ENCODE assay signal across 8 cellular contexts in genomic region chr2:55418072-55418471, GRCh38. TPM values are rescaled to one million over a fixed set of nuclear protein-coding genes. Genes with fewer than 3 reads are reported as not detected.
A peak's percentile ranks its signal among the peaks of the same experiment; 100 is the strongest.
DNase-seq lines count a peak whose midpoint lies in the region; ATAC-seq, FAIRE-seq and TF ChIP-seq lines count a peak whose summit lies in the region.

No MANE protein-coding gene starts in this region.

- peaks cover 8% of the 10 kb centered on the region for H3K36me3 Mint-ChIP-seq in CD8-positive, alpha-beta T cell

- no peak overlapping the region for H3K27ac ChIP-seq in CD8-positive, alpha-beta T cell (ENCODE audit: low read depth, low read length)
- H3K27ac ChIP-seq in duodenal mucosa (ENCODE audit: low read depth, low read length) (no peak overlapping the region), osteoblast (ENCODE audit: low read depth, low read length) (peak overlapping the region; percentile 82), kidney (ENCODE audit: low read depth in 2 of 2, low read length in 2 of 2) (no peak overlapping the region)

- no peak for FAIRE-seq in kidney (lab: Jason Lieb, UNC)

- no peak overlapping the region for H2AFZ ChIP-seq in osteoblast (ENCODE audit: low read length)

- H3K27me3 Mint-ChIP-seq in CD8-positive, alpha-beta T cell (ENCODE audit: low read depth) = no peaks in the 10 kb centered on the region

- H4K20me1 ChIP-seq in osteoblast (ENCODE audit: insufficient read depth, low read length) = no peaks in the 10 kb centered on the region

- H3K4me1 Mint-ChIP-seq in CD8-positive, alpha-beta T cell (ENCODE audit: low read depth) = peaks cover 38% of the 10 kb centered on the region

- no peak overlapping the region for H3K4me3 ChIP-seq in CD8-positive, alpha-beta T cell (ENCODE audit: low read depth, low read length)
- peak overlapping the region; percentile 91 to 92 for H3K4me3 ChIP-seq in duodenal mucosa (ENCODE audit: low read depth in 1 of 2, low read length in 2 of 2)
- peak overlapping the region; percentile 92 for H3K4me3 ChIP-seq in osteoblast (ENCODE audit: insufficient read depth, low read length)
- peak overlapping the region in 1 of 2 donors; percentile 93 for H3K4me3 ChIP-seq in kidney (ENCODE audit: low read length in 2 of 2)

- H3K27me3 ChIP-seq in CD8-positive, alpha-beta T cell (ENCODE audit: insufficient read depth, low read length) = no peaks in the 10 kb centered on the region
- H3K27me3 ChIP-seq in duodenal mucosa (ENCODE audit: control insufficient read depth in 1 of 2, insufficient read depth in 2 of 2, low read length in 2 of 2) = no peaks in the 10 kb centered on the region
- H3K27me3 ChIP-seq in osteoblast (ENCODE audit: insufficient read depth, low read length) = no peaks in the 10 kb centered on the region

- H3K4me3 Mint-ChIP-seq in CD8-positive, alpha-beta T cell = peak overlapping the region; percentile 92

- no peak for TF ChIP-seq CTCF in CD8-positive, alpha-beta T cell (IDR thresholded peaks at IDR 0.05)
- TF ChIP-seq CTCF in osteoblast (IDR thresholded peaks at IDR 0.05; ENCODE audit: extremely low read depth, low read depth, low read length) (no peak), kidney (IDR thresholded peaks at IDR 0.05; ENCODE audit: borderline replicate concordance, extremely low read depth, insufficient read depth) (no peak)

- H3K9me3 Mint-ChIP-seq in CD8-positive, alpha-beta T cell = no peaks in the 10 kb centered on the region

- H3K27ac Mint-ChIP-seq in CD8-positive, alpha-beta T cell = peak overlapping the region; percentile 87

- no peak for ATAC-seq in CD8-positive, alpha-beta T cell
- no peak for ATAC-seq in HG03342 (IDR thresholded peaks at IDR 0.05; ENCODE audit: unreplicated experiment)
- ATAC-seq in HG02870 (IDR thresholded peaks at IDR 0.05; ENCODE audit: unreplicated experiment) = no peak

- no peaks in the 10 kb centered on the region for H3K9me3 ChIP-seq in CD8-positive, alpha-beta T cell (ENCODE audit: low read length)
- H3K9me3 ChIP-seq in duodenal mucosa (ENCODE audit: control insufficient read depth in 1 of 2, low read length in 2 of 2) = no peaks in the 10 kb centered on the region
- H3K9me3 ChIP-seq in osteoblast (ENCODE audit: low read depth, low read length) = no peaks in the 10 kb centered on the region
- H3K9me3 ChIP-seq in kidney (ENCODE audit: control insufficient read depth in 1 of 2, low read length in 2 of 2) = no peaks in the 10 kb centered on the region

- H3K4me2 ChIP-seq in osteoblast (ENCODE audit: insufficient read depth, low read length) = peak overlapping the region; percentile 94

- no peak for DNase-seq in CD8-positive, alpha-beta T cell
- DNase-seq in NAMALWA (ENCODE audit: low spot score) = peak; percentile 31
- no peak for DNase-seq in osteoblast (ENCODE audit: insufficient read length, low spot score, missing footprints)
- no peak for DNase-seq in kidney
- DNase-seq in NOMO-1 (lab: John Stamatoyannopoulos, UW; ENCODE audit: unreplicated experiment in 2 of 2) = no peak

- POLR2A ChIA-PET in CD8-positive, alpha-beta T cell (lab: Charles Lee) = no interaction called here

- H3K9ac ChIP-seq in duodenal mucosa (ENCODE audit: low read depth in 1 of 2, low read length in 2 of 2) (no peak overlapping the region), kidney (ENCODE audit: low read length in 2 of 2) (no peak overlapping the region)

- H3K4me1 ChIP-seq in CD8-positive, alpha-beta T cell (ENCODE audit: insufficient read depth, low read length) = peaks cover 14% of the 10 kb centered on the region
- H3K4me1 ChIP-seq in duodenal mucosa (ENCODE audit: control insufficient read depth in 1 of 2, insufficient read depth in 2 of 2, low read length in 2 of 2) = peaks cover 0 to 11% of the 10 kb centered on the region in 2 donors
- H3K4me1 ChIP-seq in osteoblast (ENCODE audit: insufficient read depth, low read length) = peaks cover 12% of the 10 kb centered on the region
- H3K4me1 ChIP-seq in kidney (ENCODE audit: control insufficient read depth in 1 of 2, insufficient read depth in 1 of 2, low read depth in 1 of 2, low read length in 2 of 2) = no peaks in the 10 kb centered on the region

- no peaks in the 10 kb centered on the region for H3K36me3 ChIP-seq in CD8-positive, alpha-beta T cell (ENCODE audit: insufficient read depth, low read length)
- no peaks in the 10 kb centered on the region for H3K36me3 ChIP-seq in duodenal mucosa (ENCODE audit: control insufficient read depth in 1 of 2, insufficient read depth in 2 of 2, low read length in 2 of 2)
- H3K36me3 ChIP-seq in osteoblast (ENCODE audit: insufficient read depth, low read length) = peaks cover 5% of the 10 kb centered on the region
- no peaks in the 10 kb centered on the region for H3K36me3 ChIP-seq in kidney (ENCODE audit: control insufficient read depth in 1 of 2, insufficient read depth in 2 of 2, low read length in 2 of 2)

- CTCF ChIA-PET in CD8-positive, alpha-beta T cell (lab: Charles Lee) = no interaction called here

- intact Hi-C loops in CD8-positive, alpha-beta T cell (cut with DNase I, micrococcal nuclease) = loop anchor here (2.0 to 5.0 kb wide), 8 partner anchors 103 to 861 kb away; partner anchors contain the start of genes CLHC1 (in 1 of the 2), PNPT1 (in 1 of the 2), PPP4R3B (in 1 of the 2) and RPS27A (in 1 of the 2)
- intact Hi-C loops in kidney (cut with DNase I) = no loop called here

- peaks cover 63% of the 10 kb centered on the region for H3K79me2 ChIP-seq in osteoblast (ENCODE audit: insufficient read depth, low read length)

RNA-seq across cellular contexts. Expression of gene CCDC88A, which starts 1.6 kb away (rescaled TPM):
- total RNA-seq in CD8-positive, alpha-beta T cell = 10 to 100 TPM in 1 of 2 experiments, 1 to 10 TPM in 1; 9.5 to 12.3 TPM
- 54.3 and 55.1 TPM in 2 replicates for total RNA-seq in osteoblast
- total RNA-seq in kidney = 47.6 TPM
- 8.2 TPM for polyA plus RNA-seq in kidney (ENCODE audit: insufficient read depth, low read depth, low replicate concordance)
